12 cellular contexts compared by ENCODE assay signal in the genomic region with DNA sequence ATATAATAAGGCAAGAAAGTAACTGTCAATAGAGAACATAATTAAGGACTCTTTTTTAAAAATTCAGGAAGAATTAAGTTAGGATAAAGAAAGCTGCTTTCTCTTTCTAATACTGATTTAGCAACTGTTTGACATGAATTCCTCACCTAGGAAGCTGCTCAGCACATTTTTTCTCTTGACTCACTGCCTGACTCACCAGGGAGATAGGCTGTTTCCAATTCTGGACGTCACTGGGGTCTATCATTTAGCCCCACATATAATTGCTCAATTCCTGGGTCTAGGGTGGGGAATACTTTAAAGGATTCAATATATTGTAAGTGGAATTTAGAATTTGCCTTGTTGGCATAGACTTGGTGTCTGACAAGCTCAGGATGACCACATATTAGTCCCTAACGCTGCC. TPM values are rescaled to one million over a fixed set of nuclear protein-coding genes. Genes with fewer than 3 reads are reported as not detected.
DNase-seq lines count a peak whose midpoint lies in the region; TF ChIP-seq lines count a peak whose summit lies in the region.
"Had no signal": no experiment of that assay in that cellular context is flagged by ENCODE, and none has a peak within 500 bp of the region (broad histone marks: within the 10 kb centered on the region; RNA-seq: fewer than 3 reads in every experiment).

No MANE protein-coding gene starts in this region.

- H3K9ac ChIP-seq in MM.1S (ENCODE audit: low read length): no peak overlapping the region

- POLR2A ChIA-PET in BJ (lab: Charles Lee): no interaction called here

- no peaks in the 10 kb centered on the region for H3K27me3 Mint-ChIP-seq in type B pancreatic cell
- H3K27me3 Mint-ChIP-seq: activated naive CD4-positive, alpha-beta T cell treated with anti-CD3 and anti-CD28 coated beads, Interleukin-2, amount 50 U/mL, for 24 hours had no signal

- no peaks in the 10 kb centered on the region for H3K4me1 ChIP-seq in MM.1S (ENCODE audit: low read length)

- no peaks in the 10 kb centered on the region for H3K36me3 Mint-ChIP-seq in type B pancreatic cell
- H3K36me3 Mint-ChIP-seq: activated naive CD4-positive, alpha-beta T cell treated with anti-CD3 and anti-CD28 coated beads, Interleukin-2, amount 50 U/mL, for 24 hours had no signal

- H2AFZ ChIP-seq in MM.1S (ENCODE audit: low read length): no peak overlapping the region

- no peaks in the 10 kb centered on the region for H3K9me3 Mint-ChIP-seq in type B pancreatic cell
- H3K9me3 Mint-ChIP-seq: activated naive CD4-positive, alpha-beta T cell treated with anti-CD3 and anti-CD28 coated beads, Interleukin-2, amount 50 U/mL, for 24 hours had no signal

- H3F3A ChIP-seq in MM.1S (ENCODE audit: insufficient read depth, low read length): no peaks in the 10 kb centered on the region

- no peaks in the 10 kb centered on the region for H3K9me2 ChIP-seq in MM.1S (replicated peaks; ENCODE audit: insufficient read depth, low read length)

- H3K27ac ChIP-seq in MM.1S (ENCODE audit: low read length): no peak overlapping the region

- H3K4me3 ChIP-seq in BJ (ENCODE audit: low read depth, low read length): no peak overlapping the region
- H3K4me3 ChIP-seq in MM.1S (ENCODE audit: low read length): no peak overlapping the region

- no peaks in the 10 kb centered on the region for H3K9me3 ChIP-seq in MM.1S (replicated peaks; ENCODE audit: insufficient read depth, low read length)

- H3K79me2 ChIP-seq in MM.1S (ENCODE audit: low read length): no peaks in the 10 kb centered on the region

- no peaks in the 10 kb centered on the region for H4K20me1 ChIP-seq in MM.1S (ENCODE audit: insufficient read depth, low read length)

- TF ChIP-seq CTCF in BJ (IDR thresholded peaks at IDR 0.05; ENCODE audit: insufficient read depth, low read depth, low read length) (no peak), MM.1S (IDR thresholded peaks at IDR 0.05; ENCODE audit: low read length) (no peak), type B pancreatic cell (conservative IDR thresholded peaks at IDR 0.05) (no peak)

- H3K4me2 ChIP-seq in MM.1S (ENCODE audit: low read depth, low read length): no peak overlapping the region

- no peak overlapping the region for H3K4me3 Mint-ChIP-seq in type B pancreatic cell
- H3K4me3 Mint-ChIP-seq: activated naive CD4-positive, alpha-beta T cell treated with anti-CD3 and anti-CD28 coated beads, Interleukin-2, amount 50 U/mL, for 24 hours had no signal

- H3K36me3 ChIP-seq in BJ (ENCODE audit: control insufficient read depth, insufficient read depth, low read length) (no peaks in the 10 kb centered on the region), MM.1S (replicated peaks; ENCODE audit: insufficient read depth, low read length) (no peaks in the 10 kb centered on the region)

- H3K4me1 Mint-ChIP-seq in type B pancreatic cell (ENCODE audit: unreplicated experiment): no peaks in the 10 kb centered on the region

- CTCF ChIA-PET in BJ (lab: Yijun Ruan, JAX): interaction anchor here (0.6 to 1.6 kb wide), 3 partner anchors 8 to 1136 kb away, joined by 3 to 5 read pairs (median 3); no protein-coding TSS in a partner anchor

- H3K27me3 ChIP-seq in BJ (ENCODE audit: control insufficient read depth, insufficient read depth, low read length): no peaks in the 10 kb centered on the region
- H3K27me3 ChIP-seq in MM.1S (replicated peaks; ENCODE audit: insufficient read depth, low read length): no peaks in the 10 kb centered on the region

- H3K27ac Mint-ChIP-seq in type B pancreatic cell: no peak overlapping the region
- H3K27ac Mint-ChIP-seq: activated naive CD4-positive, alpha-beta T cell treated with anti-CD3 and anti-CD28 coated beads, Interleukin-2, amount 50 U/mL, for 24 hours had no signal

- DNase-seq in BJ (ENCODE audit: low read depth) (peak; percentile 54), NCI-H460 (ENCODE audit: extremely low read depth, low read depth) (peak; percentile 26), fibroblast of gingiva (ENCODE audit: low read depth) (peak; percentile 79), non-pigmented ciliary epithelial cell (ENCODE audit: low read depth) (peak; percentile 76), T-helper 9 cell (no peak), MM.1S (no peak), NCI-H187 (lab: John Stamatoyannopoulos, UW) (no peak), type B pancreatic cell (ENCODE audit: extremely low spot score, unreplicated experiment) (no peak)
- DNase-seq: COR-L47, NCI-H187 treated with DMSO at 0.1 percent for 48 hours, OCI-M1 had no signal

RNA-seq across cellular contexts. Expression of gene UGP2, which starts 50.8 kb away (rescaled TPM):
- 53.6 and 139 TPM in 2 replicates for polyA plus RNA-seq in BJ (2011; rRNA removed)
- polyA minus RNA-seq in BJ (2011; rRNA and poly(A)+ RNA removed): 21.4 and 26.6 TPM in 2 replicates
- 84.8 and 86.5 TPM in 2 replicates for total RNA-seq in NCI-H460 (2014; rRNA removed; shearing (Covaris generic))
- 28.0 and 49.3 TPM in 2 replicates for polyA plus RNA-seq in NCI-H460 (2014; cell fraction: nucleus; rRNA removed)
- total RNA-seq in type B pancreatic cell (ENCODE audit: low replicate concordance): 76.6 and 113 TPM in 2 replicates

Comparison
In these comparisons a context has a peak if more than half of its experiments do, and no peak if none do; other contexts are left out.
1. DNase-seq: peak in BJ (single experiment), NCI-H460 (single experiment), fibroblast of gingiva (single experiment) and non-pigmented ciliary epithelial cell (single experiment); none in T-helper 9 cell (single experiment), MM.1S (single experiment), NCI-H187 (0 of 2) and type B pancreatic cell (single experiment).